In the genomic region with DNA sequence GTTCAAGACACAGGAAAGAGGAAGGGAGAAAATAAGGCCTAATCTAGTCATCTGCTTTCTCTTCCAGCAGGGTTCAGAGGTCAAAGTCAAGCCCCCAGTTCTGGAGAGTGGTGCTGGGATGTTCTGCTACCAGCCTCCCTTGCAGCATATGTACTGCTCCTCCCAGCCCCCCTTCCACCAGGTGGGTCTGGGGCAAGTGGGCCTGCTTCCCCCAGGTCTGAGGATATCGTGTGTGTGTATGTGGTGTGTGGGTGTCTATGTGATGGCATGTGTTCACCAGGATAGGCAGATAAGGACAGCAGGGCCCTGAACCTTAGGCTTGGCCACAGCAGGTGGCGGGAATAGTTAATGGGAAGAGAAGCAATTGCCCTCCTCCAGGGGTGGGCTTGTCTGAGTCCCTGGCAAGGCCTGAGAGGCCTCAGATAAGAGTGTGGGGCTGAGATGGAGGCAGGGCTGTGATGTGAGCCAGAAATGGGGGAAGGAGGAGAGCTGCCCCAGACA, we compare ENCODE assay signal across 1 cellular context.
A peak's percentile ranks its signal among the peaks of the same experiment; 100 is the strongest.
TF ChIP-seq lines count a peak whose summit lies in the region.

No MANE protein-coding gene starts in this region.

TF ChIP-seq in K562, 482 proteins besides CTCF, POLR2A, EP300 and RAD21 (continued from another document and continues in another):
- TF ChIP-seq ZNF23 (CRISPR knock-in tag; IDR thresholded peaks at IDR 0.05) (no peak), MED1 (CRISPR knock-in tag; IDR thresholded peaks at IDR 0.05; ENCODE audit: borderline replicate concordance) (no peak), ZNF41 (CRISPR knock-in tag; conservative IDR thresholded peaks at IDR 0.05) (no peak), ZNF431 (CRISPR knock-in tag; IDR thresholded peaks at IDR 0.05) (no peak), POLR2B (IDR thresholded peaks at IDR 0.05; ENCODE audit: low read depth, partially characterized antibody) (no peak), RBM15 (IDR thresholded peaks at IDR 0.05; ENCODE audit: insufficient read depth, low read length) (no peak), MEF2D (tag; conservative IDR thresholded peaks at IDR 0.05; ENCODE audit: low read depth) (0 out of 2 replicates have a peak, but pooled peaks have one; percentile 48), RBM17 (IDR thresholded peaks at IDR 0.05; ENCODE audit: borderline replicate concordance, low read depth, low read length) (no peak), SMARCA5 (IDR thresholded peaks at IDR 0.05) (no peak), ZBTB8A (IDR thresholded peaks at IDR 0.05; ENCODE audit: partially characterized antibody) (no peak), HDAC1 (IDR thresholded peaks at IDR 0.05) (peak in 1 of 2 experiments; percentile 86; a peak in 2 of 4 replicates), ZNF444 (CRISPR knock-in tag; IDR thresholded peaks at IDR 0.05) (no peak), SUPT5H (IDR thresholded peaks at IDR 0.05) (no peak), SNRNP70 (optimal IDR thresholded peaks at IDR 0.05; ENCODE audit: low read depth, low read length) (no peak), THRAP3 (IDR thresholded peaks at IDR 0.05; ENCODE audit: borderline replicate concordance) (no peak), LCOR (CRISPR knock-in tag; IDR thresholded peaks at IDR 0.05) (no peak), RBBP5 (IDR thresholded peaks at IDR 0.05; ENCODE audit: borderline replicate concordance, insufficient read depth, low read length, poor library complexity, severe bottlenecking) (no peak), BHLHE40 (IDR thresholded peaks at IDR 0.05; ENCODE audit: low read length) (peak; percentile 52; the same call in 1 of the 2 replicates), KDM5B (IDR thresholded peaks at IDR 0.05; ENCODE audit: insufficient replicate concordance, low read depth, low read length) (no peak), HDAC3 (IDR thresholded peaks at IDR 0.05; ENCODE audit: borderline replicate concordance, partially characterized antibody) (no peak), POLR3A (IDR thresholded peaks at IDR 0.05; ENCODE audit: borderline replicate concordance, extremely low read depth, insufficient read depth, insufficient read length) (no peak), E2F6 (IDR thresholded peaks at IDR 0.05; ENCODE audit: borderline replicate concordance in 1 of 2, extremely low read depth in 1 of 2, insufficient read depth in 1 of 2, insufficient read length in 1 of 2, low read depth in 1 of 2, low read length in 1 of 2, poor library complexity in 1 of 2, severe bottlenecking in 1 of 2) (peak in 1 of 2 experiments; percentile 19), TBL1XR1 (IDR thresholded peaks at IDR 0.05; ENCODE audit: low read length in 2 of 2) (peak; percentile 79 to 93), SETDB1 (IDR thresholded peaks at IDR 0.05; ENCODE audit: low read length) (no peak), NEUROD1 (IDR thresholded peaks at IDR 0.05; ENCODE audit: borderline replicate concordance, low read depth, low read length, partially characterized antibody) (peak; percentile 34), MAX (CRISPR knock-in tag; IDR thresholded peaks at IDR 0.05) (peak; percentile 68), ZNF197 (CRISPR knock-in tag; IDR thresholded peaks at IDR 0.05; ENCODE audit: low read depth) (0 out of 2 replicates have a peak, but pooled peaks have one; percentile 60), LEF1 (IDR thresholded peaks at IDR 0.05) (peak; percentile 85), ZNF764 (CRISPR knock-in tag; IDR thresholded peaks at IDR 0.05; ENCODE audit: low read depth) (no peak), DPF2 (IDR thresholded peaks at IDR 0.05) (peak; percentile 96), MYNN (IDR thresholded peaks at IDR 0.05) (peak; percentile 91), MYNN (CRISPR knock-in tag; IDR thresholded peaks at IDR 0.05) (no peak), GTF3C2 (IDR thresholded peaks at IDR 0.05; ENCODE audit: borderline replicate concordance, extremely low read depth, insufficient read length) (no peak), IFI16 (CRISPR knock-in tag; IDR thresholded peaks at IDR 0.05) (no peak), HDAC2 (IDR thresholded peaks at IDR 0.05) (peak; percentile 79), E2F3 (CRISPR knock-in tag; IDR thresholded peaks at IDR 0.05) (no peak), STAT5A (IDR thresholded peaks at IDR 0.05; ENCODE audit: borderline replicate concordance, low read length) (peak; percentile 84; the same call in 1 of the 2 replicates)
- TF ChIP-seq, protein P1, sequence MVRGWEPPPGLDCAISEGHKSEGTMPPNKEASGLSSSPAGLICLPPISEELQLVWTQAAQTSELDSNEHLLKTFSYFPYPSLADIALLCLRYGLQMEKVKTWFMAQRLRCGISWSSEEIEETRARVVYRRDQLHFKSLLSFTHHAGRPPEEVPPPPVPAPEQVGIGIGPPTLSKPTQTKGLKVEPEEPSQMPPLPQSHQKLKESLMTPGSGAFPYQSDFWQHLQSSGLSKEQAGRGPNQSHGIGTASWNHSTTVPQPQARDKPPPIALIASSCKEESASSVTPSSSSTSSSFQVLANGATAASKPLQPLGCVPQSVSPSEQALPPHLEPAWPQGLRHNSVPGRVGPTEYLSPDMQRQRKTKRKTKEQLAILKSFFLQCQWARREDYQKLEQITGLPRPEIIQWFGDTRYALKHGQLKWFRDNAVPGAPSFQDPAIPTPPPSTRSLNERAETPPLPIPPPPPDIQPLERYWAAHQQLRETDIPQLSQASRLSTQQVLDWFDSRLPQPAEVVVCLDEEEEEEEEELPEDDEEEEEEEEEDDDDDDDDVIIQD (CRISPR knock-in tag; IDR thresholded peaks at IDR 0.05): no peak
- TF ChIP-seq, protein P2, sequence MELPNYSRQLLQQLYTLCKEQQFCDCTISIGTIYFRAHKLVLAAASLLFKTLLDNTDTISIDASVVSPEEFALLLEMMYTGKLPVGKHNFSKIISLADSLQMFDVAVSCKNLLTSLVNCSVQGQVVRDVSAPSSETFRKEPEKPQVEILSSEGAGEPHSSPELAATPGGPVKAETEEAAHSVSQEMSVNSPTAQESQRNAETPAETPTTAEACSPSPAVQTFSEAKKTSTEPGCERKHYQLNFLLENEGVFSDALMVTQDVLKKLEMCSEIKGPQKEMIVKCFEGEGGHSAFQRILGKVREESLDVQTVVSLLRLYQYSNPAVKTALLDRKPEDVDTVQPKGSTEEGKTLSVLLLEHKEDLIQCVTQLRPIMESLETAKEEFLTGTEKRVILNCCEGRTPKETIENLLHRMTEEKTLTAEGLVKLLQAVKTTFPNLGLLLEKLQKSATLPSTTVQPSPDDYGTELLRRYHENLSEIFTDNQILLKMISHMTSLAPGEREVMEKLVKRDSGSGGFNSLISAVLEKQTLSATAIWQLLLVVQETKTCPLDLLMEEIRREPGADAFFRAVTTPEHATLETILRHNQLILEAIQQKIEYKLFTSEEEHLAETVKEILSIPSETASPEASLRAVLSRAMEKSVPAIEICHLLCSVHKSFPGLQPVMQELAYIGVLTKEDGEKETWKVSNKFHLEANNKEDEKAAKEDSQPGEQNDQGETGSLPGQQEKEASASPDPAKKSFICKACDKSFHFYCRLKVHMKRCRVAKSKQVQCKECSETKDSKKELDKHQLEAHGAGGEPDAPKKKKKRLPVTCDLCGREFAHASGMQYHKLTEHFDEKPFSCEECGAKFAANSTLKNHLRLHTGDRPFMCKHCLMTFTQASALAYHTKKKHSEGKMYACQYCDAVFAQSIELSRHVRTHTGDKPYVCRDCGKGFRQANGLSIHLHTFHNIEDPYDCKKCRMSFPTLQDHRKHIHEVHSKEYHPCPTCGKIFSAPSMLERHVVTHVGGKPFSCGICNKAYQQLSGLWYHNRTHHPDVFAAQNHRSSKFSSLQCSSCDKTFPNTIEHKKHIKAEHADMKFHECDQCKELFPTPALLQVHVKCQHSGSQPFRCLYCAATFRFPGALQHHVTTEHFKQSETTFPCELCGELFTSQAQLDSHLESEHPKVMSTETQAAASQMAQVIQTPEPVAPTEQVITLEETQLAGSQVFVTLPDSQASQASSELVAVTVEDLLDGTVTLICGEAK (IDR thresholded peaks at IDR 0.05): no peak
- TF ChIP-seq, protein P2 (CRISPR knock-in tag; IDR thresholded peaks at IDR 0.05): no peak
- TF ChIP-seq, protein P3, sequence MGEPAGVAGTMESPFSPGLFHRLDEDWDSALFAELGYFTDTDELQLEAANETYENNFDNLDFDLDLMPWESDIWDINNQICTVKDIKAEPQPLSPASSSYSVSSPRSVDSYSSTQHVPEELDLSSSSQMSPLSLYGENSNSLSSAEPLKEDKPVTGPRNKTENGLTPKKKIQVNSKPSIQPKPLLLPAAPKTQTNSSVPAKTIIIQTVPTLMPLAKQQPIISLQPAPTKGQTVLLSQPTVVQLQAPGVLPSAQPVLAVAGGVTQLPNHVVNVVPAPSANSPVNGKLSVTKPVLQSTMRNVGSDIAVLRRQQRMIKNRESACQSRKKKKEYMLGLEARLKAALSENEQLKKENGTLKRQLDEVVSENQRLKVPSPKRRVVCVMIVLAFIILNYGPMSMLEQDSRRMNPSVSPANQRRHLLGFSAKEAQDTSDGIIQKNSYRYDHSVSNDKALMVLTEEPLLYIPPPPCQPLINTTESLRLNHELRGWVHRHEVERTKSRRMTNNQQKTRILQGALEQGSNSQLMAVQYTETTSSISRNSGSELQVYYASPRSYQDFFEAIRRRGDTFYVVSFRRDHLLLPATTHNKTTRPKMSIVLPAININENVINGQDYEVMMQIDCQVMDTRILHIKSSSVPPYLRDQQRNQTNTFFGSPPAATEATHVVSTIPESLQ (CRISPR knock-in tag; IDR thresholded peaks at IDR 0.05): no peak
- TF ChIP-seq, protein P4, sequence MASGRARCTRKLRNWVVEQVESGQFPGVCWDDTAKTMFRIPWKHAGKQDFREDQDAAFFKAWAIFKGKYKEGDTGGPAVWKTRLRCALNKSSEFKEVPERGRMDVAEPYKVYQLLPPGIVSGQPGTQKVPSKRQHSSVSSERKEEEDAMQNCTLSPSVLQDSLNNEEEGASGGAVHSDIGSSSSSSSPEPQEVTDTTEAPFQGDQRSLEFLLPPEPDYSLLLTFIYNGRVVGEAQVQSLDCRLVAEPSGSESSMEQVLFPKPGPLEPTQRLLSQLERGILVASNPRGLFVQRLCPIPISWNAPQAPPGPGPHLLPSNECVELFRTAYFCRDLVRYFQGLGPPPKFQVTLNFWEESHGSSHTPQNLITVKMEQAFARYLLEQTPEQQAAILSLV (tag; IDR thresholded peaks at IDR 0.05): no peak; the same call in 1 of the 2 replicates
- TF ChIP-seq, protein P5, sequence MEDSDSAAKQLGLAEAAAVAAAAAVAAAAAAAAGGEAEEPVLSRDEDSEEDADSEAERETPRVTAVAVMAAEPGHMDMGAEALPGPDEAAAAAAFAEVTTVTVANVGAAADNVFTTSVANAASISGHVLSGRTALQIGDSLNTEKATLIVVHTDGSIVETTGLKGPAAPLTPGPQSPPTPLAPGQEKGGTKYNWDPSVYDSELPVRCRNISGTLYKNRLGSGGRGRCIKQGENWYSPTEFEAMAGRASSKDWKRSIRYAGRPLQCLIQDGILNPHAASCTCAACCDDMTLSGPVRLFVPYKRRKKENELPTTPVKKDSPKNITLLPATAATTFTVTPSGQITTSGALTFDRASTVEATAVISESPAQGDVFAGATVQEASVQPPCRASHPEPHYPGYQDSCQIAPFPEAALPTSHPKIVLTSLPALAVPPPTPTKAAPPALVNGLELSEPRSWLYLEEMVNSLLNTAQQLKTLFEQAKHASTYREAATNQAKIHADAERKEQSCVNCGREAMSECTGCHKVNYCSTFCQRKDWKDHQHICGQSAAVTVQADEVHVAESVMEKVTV (CRISPR knock-in tag; IDR thresholded peaks at IDR 0.05): no peak
